23 cellular contexts compared by ENCODE assay signal in the genomic region with DNA sequence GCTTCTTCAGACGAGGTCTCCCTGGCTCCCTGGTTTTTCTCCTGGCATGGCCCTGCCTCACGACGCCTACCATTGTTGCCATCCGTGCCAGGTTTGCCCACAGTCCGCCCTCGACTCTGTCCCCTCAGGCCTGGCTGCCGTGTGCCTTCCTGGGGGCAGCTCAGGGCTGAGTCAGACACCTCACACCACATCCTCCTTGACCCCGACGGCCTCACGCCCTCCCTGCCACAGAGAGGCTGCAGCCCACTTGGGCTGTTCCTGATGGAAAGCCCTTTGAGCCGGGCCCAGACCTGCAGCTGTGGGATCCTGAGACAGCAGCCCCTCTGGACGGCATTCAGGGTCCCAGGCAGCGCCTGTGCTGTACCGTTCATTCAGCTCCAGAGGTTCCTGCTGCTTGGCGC.
A peak's percentile ranks its signal among the peaks of the same experiment; 100 is the strongest.
DNase-seq lines count a peak whose midpoint lies in the region; ATAC-seq, FAIRE-seq and TF ChIP-seq lines count a peak whose summit lies in the region.
"Had no signal": no experiment of that assay in that cellular context is flagged by ENCODE, and none has a peak within 500 bp of the region (broad histone marks: within the 10 kb centered on the region; RNA-seq: fewer than 3 reads in every experiment).

No MANE protein-coding gene starts in this region.

- H2BK15ac ChIP-seq in mesendoderm (replicated peaks; ENCODE audit: low read depth): no peak overlapping the region

- no peak overlapping the region for H3K4me3 ChIP-seq in astrocyte (ENCODE audit: insufficient read depth, low read depth, low read length)
- H3K4me3 ChIP-seq in mesendoderm (ENCODE audit: low read length): no peak overlapping the region
- H3K4me3 ChIP-seq: ascending aorta, right lobe of liver, testis, vagina had no signal

- H2AK5ac ChIP-seq in mesendoderm (ENCODE audit: low read length): no peak overlapping the region

- H3K56ac ChIP-seq in mesendoderm (ENCODE audit: low read length): no peak overlapping the region

- H3K18ac ChIP-seq in mesendoderm (ENCODE audit: low read length): no peak overlapping the region

- no peak overlapping the region for H3K4me2 ChIP-seq in astrocyte (ENCODE audit: low read length)
- no peak overlapping the region for H3K4me2 ChIP-seq in mesendoderm (ENCODE audit: low read length)

- H3K79me1 ChIP-seq in mesendoderm (ENCODE audit: low read length): no peaks in the 10 kb centered on the region

- WGBS in mesendoderm (ENCODE audit: extremely low coverage, insufficient coverage, low lambda C conversion rate): no CpG with 5 or more reads among the region's 15 CpGs

- no peak overlapping the region for H3K23ac ChIP-seq in mesendoderm (ENCODE audit: low read length)

- H2BK120ac ChIP-seq in mesendoderm (ENCODE audit: low read depth, low read length): no peak overlapping the region

- peaks cover 8% of the 10 kb centered on the region for H3K9me3 Mint-ChIP-seq in astrocyte (ENCODE audit: unreplicated experiment)
- H3K9me3 Mint-ChIP-seq in natural killer cell: no peaks in the 10 kb centered on the region
- H3K9me3 Mint-ChIP-seq in type B pancreatic cell: no peaks in the 10 kb centered on the region
- H3K9me3 Mint-ChIP-seq: activated naive CD8-positive, alpha-beta T cell treated with anti-CD3 and anti-CD28 coated beads, Interleukin-2, amount 10 ng/mL, durations not matched to agents 7 days and 5 days had no signal

- H3K36me3 Mint-ChIP-seq in astrocyte (ENCODE audit: low read depth, unreplicated experiment): no peaks in the 10 kb centered on the region
- H3K36me3 Mint-ChIP-seq in natural killer cell: no peaks in the 10 kb centered on the region
- no peaks in the 10 kb centered on the region for H3K36me3 Mint-ChIP-seq in type B pancreatic cell
- H3K36me3 Mint-ChIP-seq: activated naive CD8-positive, alpha-beta T cell treated with anti-CD3 and anti-CD28 coated beads, Interleukin-2, amount 10 ng/mL, durations not matched to agents 7 days and 5 days had no signal

- H3K4me1 ChIP-seq in astrocyte (ENCODE audit: insufficient read depth, low read length): peaks cover 9% of the 10 kb centered on the region
- H3K4me1 ChIP-seq in mesendoderm (ENCODE audit: control insufficient read depth, low read depth, low read length): no peaks in the 10 kb centered on the region
- H3K4me1 ChIP-seq: ascending aorta, right lobe of liver, testis had no signal

- intact Hi-C loops in natural killer cell (cut with micrococcal nuclease): loop anchor here (1.0 to 5.0 kb wide), 5 partner anchors 19 to 638 kb away; partner anchors contain the start of gene FAM120B

- no peak overlapping the region for H4K8ac ChIP-seq in mesendoderm (ENCODE audit: low read depth, low read length)

- H3K27ac Mint-ChIP-seq in astrocyte (ENCODE audit: unreplicated experiment): no peak overlapping the region
- H3K27ac Mint-ChIP-seq in natural killer cell: peak overlapping the region; percentile 86 to 95
- H3K27ac Mint-ChIP-seq in type B pancreatic cell: no peak overlapping the region
- H3K27ac Mint-ChIP-seq: activated CD4-positive, alpha-beta T cell treated with anti-CD3 and anti-CD28 coated beads for 36 hours; activated CD8-positive, alpha-beta T cell treated with anti-CD3 and anti-CD28 coated beads, Interleukin-2, amount 10 ng/mL, durations not matched to agents 7 days and 5 days; activated naive CD8-positive, alpha-beta T cell treated with anti-CD3 and anti-CD28 coated beads, Interleukin-2, amount 10 ng/mL, durations not matched to agents 7 days and 5 days; progenitor cell of endocrine pancreas had no signal

- H4K5ac ChIP-seq in mesendoderm (ENCODE audit: low read length): no peak overlapping the region

- FAIRE-seq in astrocyte (lab: Jason Lieb, UNC): no peak
- FAIRE-seq: H1, kidney, RCC 7860 had no signal

- no peaks in the 10 kb centered on the region for H3K36me3 ChIP-seq in astrocyte (ENCODE audit: insufficient read depth, low read length)
- H3K36me3 ChIP-seq in mesendoderm (ENCODE audit: control insufficient read depth, insufficient read depth, low read length): no peaks in the 10 kb centered on the region
- H3K36me3 ChIP-seq: ascending aorta, right lobe of liver, vagina had no signal

- no peak overlapping the region for H3K27ac ChIP-seq in astrocyte (ENCODE audit: low read depth, low read length)
- H3K27ac ChIP-seq in mesendoderm (ENCODE audit: low read depth, low read length): no peak overlapping the region
- H3K27ac ChIP-seq: ascending aorta, right lobe of liver, testis, vagina had no signal

- TF ChIP-seq CTCF in astrocyte (IDR thresholded peaks at IDR 0.05; ENCODE audit: insufficient read depth, low read depth, low read length) (no peak), natural killer cell (IDR thresholded peaks at IDR 0.05) (no peak), type B pancreatic cell (conservative IDR thresholded peaks at IDR 0.05) (no peak)

- H3K9ac ChIP-seq in astrocyte (ENCODE audit: low read length): no peak overlapping the region
- H3K9ac ChIP-seq in mesendoderm (ENCODE audit: low read length): no peak overlapping the region

- H3K27me3 ChIP-seq in astrocyte (ENCODE audit: insufficient read depth, low read length): no peaks in the 10 kb centered on the region
- H3K27me3 ChIP-seq in mesendoderm (ENCODE audit: insufficient read depth, low read length, poor library complexity): no peaks in the 10 kb centered on the region
- H3K27me3 ChIP-seq: ascending aorta, right lobe of liver, testis, vagina had no signal

- no peak overlapping the region for H3K4me3 Mint-ChIP-seq in astrocyte (ENCODE audit: unreplicated experiment)
- H3K4me3 Mint-ChIP-seq in natural killer cell: peak overlapping the region; percentile 65
- H3K4me3 Mint-ChIP-seq in type B pancreatic cell: no peak overlapping the region
- H3K4me3 Mint-ChIP-seq: activated CD4-positive, alpha-beta T cell treated with anti-CD3 and anti-CD28 coated beads for 36 hours; activated CD8-positive, alpha-beta T cell treated with anti-CD3 and anti-CD28 coated beads, Interleukin-2, amount 10 ng/mL, durations not matched to agents 7 days and 5 days; activated naive CD8-positive, alpha-beta T cell treated with anti-CD3 and anti-CD28 coated beads, Interleukin-2, amount 10 ng/mL, durations not matched to agents 7 days and 5 days had no signal

- DNase-seq in activated effector memory CD4-positive, alpha-beta T cell treated with anti-CD3 and anti-CD28 coated beads, Interleukin-2, amount 50 U/mL, for 16 hours: peak; percentile 56
- no peak for DNase-seq in activated effector memory CD4-positive, alpha-beta T cell treated with Interleukin-2 at 50 U/mL for 16 hours
- DNase-seq in astrocyte (ENCODE audit: low read depth): no peak
- DNase-seq in natural killer cell: no peak
- DNase-seq in type B pancreatic cell (ENCODE audit: extremely low spot score, unreplicated experiment): peak; percentile 42
- no peak for DNase-seq in NCI-H345 treated with DMSO at 0.1 percent for 48 hours (lab: John Stamatoyannopoulos, UW; ENCODE audit: unreplicated experiment)
- DNase-seq in mesendoderm: no peak
- DNase-seq: activated CD4-positive, alpha-beta T cell treated with anti-CD3 and anti-CD28 coated beads for 36 hours; activated CD8-positive, alpha-beta T cell treated with anti-CD3 and anti-CD28 coated beads, Interleukin-2, amount 10 ng/mL, durations not matched to agents 7 days and 5 days; activated gamma-delta T cell; activated naive CD8-positive, alpha-beta T cell treated with anti-CD3 and anti-CD28 coated beads, Interleukin-2, amount 10 ng/mL, durations not matched to agents 7 days and 5 days; kidney; NCI-H69; right lobe of liver; stimulated activated CD4-positive, alpha-beta T cell treated with anti-CD3 and anti-CD28 coated beads, Interleukin-15, amount 100 ng/mL, for 24 hours; stimulated activated naive CD4-positive, alpha-beta T cell treated with Interleukin-2 at 50 U/mL for 16 hours had no signal

- no peak overlapping the region for H3K4ac ChIP-seq in mesendoderm (ENCODE audit: low read depth, low read length)

- H3K79me2 ChIP-seq in astrocyte (ENCODE audit: insufficient read depth, low read length) (no peaks in the 10 kb centered on the region), mesendoderm (ENCODE audit: control insufficient read depth, insufficient read depth, low read length) (no peaks in the 10 kb centered on the region)

- no peak for ATAC-seq in natural killer cell
- no peak for ATAC-seq in HG03196 (IDR thresholded peaks at IDR 0.05; ENCODE audit: unreplicated experiment)
- ATAC-seq: activated CD4-positive, alpha-beta T cell treated with anti-CD3 and anti-CD28 coated beads for 36 hours; activated CD8-positive, alpha-beta T cell treated with anti-CD3 and anti-CD28 coated beads, Interleukin-2, amount 10 ng/mL, durations not matched to agents 7 days and 5 days had no signal

- no peak overlapping the region for H2BK5ac ChIP-seq in mesendoderm (ENCODE audit: low read length)

- H3K27me3 Mint-ChIP-seq in astrocyte (ENCODE audit: low read depth, unreplicated experiment): peaks cover 39% of the 10 kb centered on the region
- no peaks in the 10 kb centered on the region for H3K27me3 Mint-ChIP-seq in natural killer cell (ENCODE audit: low read depth in 2 of 2)
- peaks cover 2% of the 10 kb centered on the region for H3K27me3 Mint-ChIP-seq in type B pancreatic cell
- H3K27me3 Mint-ChIP-seq: activated CD4-positive, alpha-beta T cell treated with anti-CD3 and anti-CD28 coated beads for 36 hours had no signal

- H3K4me1 Mint-ChIP-seq in astrocyte (ENCODE audit: low read depth, unreplicated experiment): peaks cover 16% of the 10 kb centered on the region
- peaks cover 79 to 84% of the 10 kb centered on the region in 2 donors for H3K4me1 Mint-ChIP-seq in natural killer cell
- H3K4me1 Mint-ChIP-seq in type B pancreatic cell (ENCODE audit: unreplicated experiment): peaks cover 16% of the 10 kb centered on the region
- H3K4me1 Mint-ChIP-seq: activated CD4-positive, alpha-beta T cell treated with anti-CD3 and anti-CD28 coated beads for 36 hours; activated naive CD8-positive, alpha-beta T cell treated with anti-CD3 and anti-CD28 coated beads, Interleukin-2, amount 10 ng/mL, durations not matched to agents 7 days and 5 days had no signal

- H3K9me3 ChIP-seq in astrocyte (ENCODE audit: insufficient read depth, low read depth, low read length): no peaks in the 10 kb centered on the region
- H3K9me3 ChIP-seq: ascending aorta, right lobe of liver, testis, vagina had no signal

- peak overlapping the region; percentile 34 for H2AFZ ChIP-seq in astrocyte (ENCODE audit: low read depth, low read length)

- H4K20me1 ChIP-seq in astrocyte (ENCODE audit: insufficient read depth, low read length): no peaks in the 10 kb centered on the region

Comparison
In these comparisons a context has a peak if more than half of its experiments do, and no peak if none do; other contexts are left out.
1. DNase-seq: peak in activated effector memory CD4-positive, alpha-beta T cell treated with anti-CD3 and anti-CD28 coated beads, Interleukin-2, amount 50 U/mL, for 16 hours (single experiment) and type B pancreatic cell (single experiment); none in activated effector memory CD4-positive, alpha-beta T cell treated with Interleukin-2 at 50 U/mL for 16 hours (single experiment), astrocyte (single experiment), natural killer cell (single experiment), NCI-H345 treated with DMSO at 0.1 percent for 48 hours (single experiment) and mesendoderm (single experiment).
2. H3K27ac Mint-ChIP-seq: peak in natural killer cell (2 of 2); none in astrocyte (single experiment) and type B pancreatic cell (single experiment).